Comparison of ENCODE assay signal across 8 cellular contexts in genomic region chr16:89216315-89217137, GRCh38. TPM values are rescaled to one million over a fixed set of nuclear protein-coding genes. Genes with fewer than 3 reads are reported as not detected.
DNase-seq lines count a peak whose midpoint lies in the region; ATAC-seq and TF ChIP-seq lines count a peak whose summit lies in the region.

No MANE protein-coding gene starts in this region.

- H3K4me3 ChIP-seq in BJ (ENCODE audit: low read depth, low read length), result peak overlapping the region; percentile 96
- H3K4me3 ChIP-seq in GM23248, result peak overlapping the region; percentile 89

- peak overlapping the region; percentile 97 for H3K9ac ChIP-seq in GM23248

- CTCF ChIA-PET in BJ (lab: Yijun Ruan, JAX), result interaction anchor here (0.6 to 1.2 kb wide), 5 partner anchors 21 to 469 kb away, joined by 3 to 4 read pairs (median 3); no protein-coding TSS in a partner anchor

- H3K4me1 ChIP-seq in GM23248 (ENCODE audit: insufficient read depth), result peaks cover 9% of the 10 kb centered on the region; the same call in 1 of the 2 replicates

- peak overlapping the region; percentile 93 for H2AFZ ChIP-seq in GM23248

- peak; percentile 73 for TF ChIP-seq CTCF in BJ (IDR thresholded peaks at IDR 0.05; ENCODE audit: insufficient read depth, low read depth, low read length)

- H3K9me3 ChIP-seq in GM23248 (ENCODE audit: low read depth), result no peaks in the 10 kb centered on the region

- peak overlapping the region; percentile 99 for H3K4me2 ChIP-seq in GM23248 (ENCODE audit: unreplicated experiment)

- DNase-seq in BJ (ENCODE audit: low read depth) (peak; percentile 27), GM23248 (peak; percentile 90), NCI-H345 treated with DMSO at 0.1 percent for 48 hours (lab: John Stamatoyannopoulos, UW; ENCODE audit: unreplicated experiment) (peak; percentile 46), dedifferentiated amniotic fluid mesenchymal stem cell (ENCODE audit: extremely low spot score) (peak; percentile 74), left kidney (ENCODE audit: low read depth, low spot score) (peak; percentile 91)
- DNase-seq in activated CD4-positive, alpha-beta T cell treated with anti-CD3 and anti-CD28 coated beads, Interleukin-2, amount 50 U/mL, for 1 hour, result peak; percentile 82
- DNase-seq in stimulated activated CD4-positive, alpha-beta T cell treated with anti-CD3 and anti-CD28 coated beads, Interleukin-1b, Interleukin-23, amount 100 ng/mL, for 24 hours (ENCODE audit: low read depth in 4 of 4, low spot score in 1 of 4), result peak; percentile 52 to 68 (median 61)

- no peaks in the 10 kb centered on the region for H3K9me2 ChIP-seq in GM23248 (ENCODE audit: insufficient read depth)

- H3K36me3 ChIP-seq in BJ (ENCODE audit: control insufficient read depth, insufficient read depth, low read length), result peaks cover 3% of the 10 kb centered on the region
- 0 out of 2 replicates have a peak, but pooled peaks cover 5% of the 10 kb centered on the region for H3K36me3 ChIP-seq in GM23248 (ENCODE audit: low read depth)

- ATAC-seq in HG03565 (IDR thresholded peaks at IDR 0.05; ENCODE audit: unreplicated experiment), result no peak

- H3K27ac ChIP-seq in GM23248, result peak overlapping the region; percentile 91

- WGBS in GM23248 (ENCODE audit: low coverage in 1 of 2, low lambda C conversion rate in 2 of 2, missing lambda C conversion rate in 2 of 2), 2 experiments, result 1 to 3% methylated on average over 25 of the region's 25 CpGs

- peaks cover 44% of the 10 kb centered on the region for H3K79me2 ChIP-seq in GM23248 (ENCODE audit: insufficient read depth)

- POLR2A ChIA-PET in BJ (lab: Charles Lee), result interaction anchor here (0.6 kb wide), 1 partner anchor 24 kb away, joined by 4 read pairs; no protein-coding TSS in a partner anchor

- in situ Hi-C loops in GM23248 (cut with MboI), result no loop called here

- peaks cover 12% of the 10 kb centered on the region; the same call in 1 of the 2 replicates for H3F3A ChIP-seq in GM23248 (ENCODE audit: insufficient read depth)

- no peaks in the 10 kb centered on the region for H4K20me1 ChIP-seq in GM23248 (ENCODE audit: insufficient read depth)

- H3K27me3 ChIP-seq in BJ (ENCODE audit: control insufficient read depth, insufficient read depth, low read length) (no peaks in the 10 kb centered on the region), GM23248 (replicated peaks; ENCODE audit: insufficient read depth) (no peaks in the 10 kb centered on the region)

RNA-seq across cellular contexts. Expression of gene ZNF778, which starts 1.0 kb away (rescaled TPM):
- 5.5 and 5.9 TPM in 2 replicates for polyA plus RNA-seq in BJ (2011; rRNA removed)
- 4.1 and 6.3 TPM in 2 replicates for polyA minus RNA-seq in BJ (2011; rRNA and poly(A)+ RNA removed)
- total RNA-seq in GM23248 (2014; rRNA removed; shearing (Covaris generic)), result 3.6 and 16.6 TPM in 2 replicates
- polyA plus RNA-seq in GM23248 (2016; fragmentation: Nextera tagmentation; extraction: Ambion mirVana), result 3.0 and 4.0 TPM in 2 replicates

RNA-seq across cellular contexts. Expression of gene SLC22A31, which starts 16.2 kb away (rescaled TPM):
- polyA plus RNA-seq in BJ (2011; rRNA removed) (0.11 and 0.12 TPM in 2 replicates), GM23248 (2016; fragmentation: Nextera tagmentation; extraction: Ambion mirVana) (not detected in 2 replicates)
- not detected in 2 replicates for polyA minus RNA-seq in BJ (2011; rRNA and poly(A)+ RNA removed)
- not detected in 2 replicates for total RNA-seq in GM23248 (2014; rRNA removed; shearing (Covaris generic))

RNA-seq across cellular contexts. Expression of gene CDH15, which starts 45.0 kb away (rescaled TPM):
- 0.04 and 0.07 TPM in 2 replicates for polyA plus RNA-seq in BJ (2011; rRNA removed)
- not detected in 2 replicates for polyA minus RNA-seq in BJ (2011; rRNA and poly(A)+ RNA removed)
- total RNA-seq in GM23248 (2014; rRNA removed; shearing (Covaris generic)), result not detected in 2 replicates
- polyA plus RNA-seq in GM23248 (2016; fragmentation: Nextera tagmentation; extraction: Ambion mirVana), result 0.06 TPM in 2 replicates

Comparison
In these comparisons a context has a peak if more than half of its experiments do, and no peak if none do; other contexts are left out.
1. DNase-seq: peak in every context shown above with its lines; median percentile 91 in left kidney; 90 in GM23248; 82 in activated CD4-positive, alpha-beta T cell treated with anti-CD3 and anti-CD28 coated beads, Interleukin-2, amount 50 U/mL, for 1 hour; 74 in dedifferentiated amniotic fluid mesenchymal stem cell; 61 in stimulated activated CD4-positive, alpha-beta T cell treated with anti-CD3 and anti-CD28 coated beads, Interleukin-1b, Interleukin-23, amount 100 ng/mL, for 24 hours; 46 in NCI-H345 treated with DMSO at 0.1 percent for 48 hours; 27 in BJ.